10 cellular contexts compared by ENCODE assay signal in genomic region chr10:2137549-2138174, GRCh38.
DNase-seq lines count a peak whose midpoint lies in the region; ATAC-seq and TF ChIP-seq lines count a peak whose summit lies in the region.
"Had no signal": no experiment of that assay in that cellular context is flagged by ENCODE, and none has a peak within 500 bp of the region (broad histone marks: within the 10 kb centered on the region; RNA-seq: fewer than 3 reads in every experiment).

No MANE protein-coding gene starts in this region.

- H2AFZ ChIP-seq in smooth muscle cell (ENCODE audit: low read depth) = no peak overlapping the region

- H3K9me3 ChIP-seq in smooth muscle cell (replicated peaks; ENCODE audit: low read depth) = no peaks in the 10 kb centered on the region

- H3K4me3 Mint-ChIP-seq in activated CD4-positive, alpha-beta T cell treated with anti-CD3 and anti-CD28 coated beads, Interleukin-2, amount 10 ng/mL, durations not matched to agents 24 days and 14 days = no peak overlapping the region
- H3K4me3 Mint-ChIP-seq in naive thymus-derived CD8-positive, alpha-beta T cell = no peak overlapping the region
- H3K4me3 Mint-ChIP-seq: activated B cell treated with CpG ODN at 0.5 μM for 24 hours, memory B cell had no signal

- no peak overlapping the region for H3K27ac Mint-ChIP-seq in activated CD4-positive, alpha-beta T cell treated with anti-CD3 and anti-CD28 coated beads, Interleukin-2, amount 10 ng/mL, durations not matched to agents 24 days and 14 days
- no peak overlapping the region for H3K27ac Mint-ChIP-seq in naive thymus-derived CD8-positive, alpha-beta T cell
- H3K27ac Mint-ChIP-seq: activated B cell treated with CpG ODN at 0.5 μM for 24 hours, memory B cell had no signal

- H3K4me1 ChIP-seq in smooth muscle cell (ENCODE audit: low read depth) = no peaks in the 10 kb centered on the region

- intact Hi-C loops in activated CD4-positive, alpha-beta T cell treated with anti-CD3 and anti-CD28 coated beads, Interleukin-2, amount 10 ng/mL, durations not matched to agents 24 days and 14 days (cut with micrococcal nuclease) = no loop called here

- ATAC-seq in naive thymus-derived CD8-positive, alpha-beta T cell = no peak
- no peak for ATAC-seq in GM19324 (IDR thresholded peaks at IDR 0.05; ENCODE audit: low FRiP score, unreplicated experiment)

- no peaks in the 10 kb centered on the region for H3K36me3 Mint-ChIP-seq in activated CD4-positive, alpha-beta T cell treated with anti-CD3 and anti-CD28 coated beads, Interleukin-2, amount 10 ng/mL, durations not matched to agents 24 days and 14 days (ENCODE audit: low read depth)
- no peaks in the 10 kb centered on the region for H3K36me3 Mint-ChIP-seq in naive thymus-derived CD8-positive, alpha-beta T cell
- H3K36me3 Mint-ChIP-seq: memory B cell had no signal

- no peaks in the 10 kb centered on the region for H3F3A ChIP-seq in smooth muscle cell (ENCODE audit: low read depth)

- WGBS in smooth muscle cell (ENCODE audit: low lambda C conversion rate) = 90% methylated on average over 4 of the region's 4 CpGs

- H3K9me3 Mint-ChIP-seq in activated CD4-positive, alpha-beta T cell treated with anti-CD3 and anti-CD28 coated beads, Interleukin-2, amount 10 ng/mL, durations not matched to agents 24 days and 14 days = no peaks in the 10 kb centered on the region
- peaks cover 0 to 3% (median 0%) of the 10 kb centered on the region in 9 donors for H3K9me3 Mint-ChIP-seq in naive thymus-derived CD8-positive, alpha-beta T cell
- H3K9me3 Mint-ChIP-seq: activated B cell treated with CpG ODN at 0.5 μM for 24 hours, memory B cell had no signal

- no peak overlapping the region for H3K27ac ChIP-seq in smooth muscle cell (ENCODE audit: low read depth)

- DNase-seq in activated CD4-positive, alpha-beta T cell treated with anti-CD3 and anti-CD28 coated beads, Interleukin-2, amount 10 ng/mL, durations not matched to agents 24 days and 14 days = peak; percentile 61
- DNase-seq in activated CD4-positive, alpha-beta T cell treated with anti-CD3 and anti-CD28 coated beads for 1 hour = no peak
- DNase-seq in HuH-7 (ENCODE audit: low spot score) = peak; percentile 5
- no peak for DNase-seq in astrocyte of the cerebellum (ENCODE audit: low read depth)
- no peak for DNase-seq in smooth muscle cell (lab: John Stamatoyannopoulos, UW; ENCODE audit: unreplicated experiment)
- no peak for DNase-seq in naive thymus-derived CD8-positive, alpha-beta T cell
- no peak for DNase-seq in T-helper 1 cell
- DNase-seq: activated B cell treated with CpG ODN at 0.5 μM for 24 hours had no signal

- H3K27me3 ChIP-seq in smooth muscle cell (ENCODE audit: low read depth) = no peaks in the 10 kb centered on the region

- peaks cover 4% of the 10 kb centered on the region for H3K27me3 Mint-ChIP-seq in activated CD4-positive, alpha-beta T cell treated with anti-CD3 and anti-CD28 coated beads, Interleukin-2, amount 10 ng/mL, durations not matched to agents 24 days and 14 days
- peaks cover 0 to 13% (median 0%) of the 10 kb centered on the region in 5 donors for H3K27me3 Mint-ChIP-seq in naive thymus-derived CD8-positive, alpha-beta T cell

- H3K9ac ChIP-seq in smooth muscle cell (ENCODE audit: low read depth) = no peak overlapping the region

- H3K4me2 ChIP-seq in smooth muscle cell = no peak overlapping the region

- POLR2A ChIA-PET in naive thymus-derived CD8-positive, alpha-beta T cell (lab: Charles Lee) = no interaction called here

- H3K4me3 ChIP-seq in astrocyte of the cerebellum (ENCODE audit: low read depth, low read length) = no peak overlapping the region
- no peak overlapping the region for H3K4me3 ChIP-seq in smooth muscle cell

- no peaks in the 10 kb centered on the region for H3K79me2 ChIP-seq in smooth muscle cell (ENCODE audit: low read depth)

- TF ChIP-seq CTCF in astrocyte of the cerebellum (IDR thresholded peaks at IDR 0.05; ENCODE audit: low read depth, low read length, missing control alignments) = peak; percentile 29
- peak; percentile 33 for TF ChIP-seq CTCF in smooth muscle cell (IDR thresholded peaks at IDR 0.05; ENCODE audit: borderline replicate concordance, insufficient read depth, poor library complexity, severe bottlenecking)

- in situ Hi-C loops in astrocyte of the cerebellum (cut with HindIII; ENCODE audit: low sequenced_read_pairs) = no loop called here

- no peaks in the 10 kb centered on the region for H3K4me1 Mint-ChIP-seq in activated CD4-positive, alpha-beta T cell treated with anti-CD3 and anti-CD28 coated beads, Interleukin-2, amount 10 ng/mL, durations not matched to agents 24 days and 14 days
- H3K4me1 Mint-ChIP-seq in naive thymus-derived CD8-positive, alpha-beta T cell = no peaks in the 10 kb centered on the region
- H3K4me1 Mint-ChIP-seq: activated B cell treated with CpG ODN at 0.5 μM for 24 hours, memory B cell had no signal

- no peaks in the 10 kb centered on the region for H3K36me3 ChIP-seq in smooth muscle cell (ENCODE audit: low read depth)

- H4K20me1 ChIP-seq in smooth muscle cell (ENCODE audit: low read depth) = no peaks in the 10 kb centered on the region

Comparison
In these comparisons a context has a peak if more than half of its experiments do, and no peak if none do; other contexts are left out.
1. DNase-seq: peak in activated CD4-positive, alpha-beta T cell treated with anti-CD3 and anti-CD28 coated beads, Interleukin-2, amount 10 ng/mL, durations not matched to agents 24 days and 14 days (single experiment) and HuH-7 (single experiment); none in activated CD4-positive, alpha-beta T cell treated with anti-CD3 and anti-CD28 coated beads for 1 hour (single experiment), astrocyte of the cerebellum (single experiment), smooth muscle cell (single experiment), naive thymus-derived CD8-positive, alpha-beta T cell (0 of 10) and T-helper 1 cell (0 of 5).